Comparison of ENCODE assay signal across 43 cellular contexts in genomic region chr7:31569528-31569927, GRCh38. TPM values are rescaled to one million over a fixed set of nuclear protein-coding genes. Genes with fewer than 3 reads are reported as not detected.
"Had no signal": no experiment of that assay in that cellular context is flagged by ENCODE, and none has a peak within 500 bp of the region (broad histone marks: within the 10 kb centered on the region; RNA-seq: fewer than 3 reads in every experiment).

No MANE protein-coding gene starts in this region.

- H3K4me3 ChIP-seq: adrenal gland, ascending aorta, body of pancreas, breast epithelium, cardiac muscle cell had no signal

- H3K36me3 ChIP-seq: adrenal gland, ascending aorta, brain microvascular endothelial cell, breast epithelium, cardiac muscle cell had no signal

- H3K4me3 Mint-ChIP-seq: activated naive CD4-positive, alpha-beta T cell treated with anti-CD3 and anti-CD28 coated beads for 36 hours; activated naive CD4-positive, alpha-beta T cell treated with anti-CD3 and anti-CD28 coated beads, Interleukin-2, amount 10 ng/mL, durations not matched to agents 7 days and 5 days; activated naive CD4-positive, alpha-beta T cell treated with anti-CD3 and anti-CD28 coated beads, Interleukin-2, amount 50 U/mL, for 24 hours; activated naive CD8-positive, alpha-beta T cell; activated naive CD8-positive, alpha-beta T cell treated with anti-CD3 and anti-CD28 coated beads for 36 hours; activated naive CD8-positive, alpha-beta T cell treated with anti-CD3 and anti-CD28 coated beads, Interleukin-2, amount 10 ng/mL, durations not matched to agents 7 days and 5 days; activated naive CD8-positive, alpha-beta T cell treated with anti-CD3 and anti-CD28 coated beads, Interleukin-2, amount 50 U/mL, for 24 hours; activated T-cell treated with anti-CD3 and anti-CD28 coated beads, Interleukin-2, amount 50 U/mL, for 24 hours; activated T-cell treated with anti-CD3 and anti-CD28 coated beads, Interleukin-2, amount 50 U/mL, for 4 hours; activated T-cell treated with anti-CD3 and anti-CD28 coated beads, Interleukin-2, amount 50 U/mL, for 72 hours; activated T-helper 1 cell treated with anti-CD3 and anti-CD28 coated beads, Interleukin-12 subunit alpha, Interleukin-12 subunit beta, Interleukin-2, Interleukin-4 antibody, amounts not matched to agents 30 ng/mL and 10 ng/mL and 1 ng/mL, durations not matched to agents 14 hours and 24 hours and 36 hours; activated T-helper 17 cell treated with anti-CD3 and anti-CD28 coated beads, Interleukin-2, amount 50 U/mL, for 72 hours; brain; central memory CD8-positive, alpha-beta T cell had no signal

- H3K4me1 ChIP-seq: adrenal gland, ascending aorta, body of pancreas, breast epithelium had no signal

- H3K27ac Mint-ChIP-seq: activated naive CD4-positive, alpha-beta T cell treated with anti-CD3 and anti-CD28 coated beads for 36 hours; activated naive CD4-positive, alpha-beta T cell treated with anti-CD3 and anti-CD28 coated beads, Interleukin-2, amount 10 ng/mL, durations not matched to agents 7 days and 5 days; activated naive CD4-positive, alpha-beta T cell treated with anti-CD3 and anti-CD28 coated beads, Interleukin-2, amount 50 U/mL, for 24 hours; activated naive CD4-positive, alpha-beta T cell treated with anti-CD3 and anti-CD28 coated beads, Interleukin-2, amount 50 U/mL, for 72 hours; activated naive CD8-positive, alpha-beta T cell; activated naive CD8-positive, alpha-beta T cell treated with anti-CD3 and anti-CD28 coated beads for 36 hours; activated naive CD8-positive, alpha-beta T cell treated with anti-CD3 and anti-CD28 coated beads, Interleukin-2, amount 10 ng/mL, durations not matched to agents 7 days and 5 days; activated naive CD8-positive, alpha-beta T cell treated with anti-CD3 and anti-CD28 coated beads, Interleukin-2, amount 50 U/mL, for 24 hours; activated T-cell treated with anti-CD3 and anti-CD28 coated beads, Interleukin-2, amount 50 U/mL, for 24 hours; activated T-cell treated with anti-CD3 and anti-CD28 coated beads, Interleukin-2, amount 50 U/mL, for 72 hours; activated T-helper 1 cell treated with anti-CD3 and anti-CD28 coated beads, Interleukin-12 subunit alpha, Interleukin-12 subunit beta, Interleukin-2, Interleukin-4 antibody, amounts not matched to agents 30 ng/mL and 10 ng/mL and 1 ng/mL, durations not matched to agents 14 hours and 24 hours and 36 hours; activated T-helper 17 cell treated with anti-CD3 and anti-CD28 coated beads, Interleukin-2, amount 50 U/mL, for 72 hours; activated T-helper 2 cell treated with anti-CD3 and anti-CD28 coated beads, Interferon-gamma antibody, Interleukin-2, Interleukin-4, amounts not matched to agents 10 μg/mL and 5 μg/mL and 100 μg/mL, durations not matched to agents 14 hours and 24 hours and 36 hours had no signal

- H3K9me3 ChIP-seq: adrenal gland, ascending aorta, body of pancreas, breast epithelium had no signal

- FAIRE-seq: astrocyte, bronchial epithelial cell had no signal

- ATAC-seq: activated naive CD4-positive, alpha-beta T cell treated with anti-CD3 and anti-CD28 coated beads, Interleukin-2, amount 50 U/mL, for 72 hours; activated naive CD8-positive, alpha-beta T cell treated with anti-CD3 and anti-CD28 coated beads, Interleukin-2, amount 50 U/mL, for 24 hours; activated T-cell treated with anti-CD3 and anti-CD28 coated beads, Interleukin-2, amount 50 U/mL, for 4 hours; activated T-cell treated with anti-CD3 and anti-CD28 coated beads, Interleukin-2, amount 50 U/mL, for 72 hours; activated T-helper 17 cell treated with anti-CD3 and anti-CD28 coated beads, Interleukin-2, amount 50 U/mL, for 72 hours; body of pancreas had no signal

- H3K36me3 Mint-ChIP-seq: activated naive CD4-positive, alpha-beta T cell treated with anti-CD3 and anti-CD28 coated beads, Interleukin-2, amount 10 ng/mL, durations not matched to agents 7 days and 5 days; activated naive CD4-positive, alpha-beta T cell treated with anti-CD3 and anti-CD28 coated beads, Interleukin-2, amount 50 U/mL, for 24 hours; activated naive CD4-positive, alpha-beta T cell treated with anti-CD3 and anti-CD28 coated beads, Interleukin-2, amount 50 U/mL, for 72 hours; activated naive CD8-positive, alpha-beta T cell; activated naive CD8-positive, alpha-beta T cell treated with anti-CD3 and anti-CD28 coated beads for 36 hours; activated naive CD8-positive, alpha-beta T cell treated with anti-CD3 and anti-CD28 coated beads, Interleukin-2, amount 10 ng/mL, durations not matched to agents 7 days and 5 days; brain had no signal

- H3K9me3 Mint-ChIP-seq: activated naive CD4-positive, alpha-beta T cell treated with anti-CD3 and anti-CD28 coated beads, Interleukin-2, amount 10 ng/mL, durations not matched to agents 7 days and 5 days; activated naive CD4-positive, alpha-beta T cell treated with anti-CD3 and anti-CD28 coated beads, Interleukin-2, amount 50 U/mL, for 24 hours; activated naive CD8-positive, alpha-beta T cell treated with anti-CD3 and anti-CD28 coated beads for 36 hours; activated naive CD8-positive, alpha-beta T cell treated with anti-CD3 and anti-CD28 coated beads, Interleukin-2, amount 10 ng/mL, durations not matched to agents 7 days and 5 days; activated T-cell treated with anti-CD3 and anti-CD28 coated beads, Interleukin-2, amount 50 U/mL, for 24 hours; activated T-cell treated with anti-CD3 and anti-CD28 coated beads, Interleukin-2, amount 50 U/mL, for 4 hours; activated T-cell treated with anti-CD3 and anti-CD28 coated beads, Interleukin-2, amount 50 U/mL, for 72 hours; activated T-helper 2 cell treated with anti-CD3 and anti-CD28 coated beads, Interferon-gamma antibody, Interleukin-2, Interleukin-4, amounts not matched to agents 10 μg/mL and 5 μg/mL and 100 μg/mL, durations not matched to agents 14 hours and 24 hours and 36 hours had no signal

- H3K27me3 Mint-ChIP-seq: activated naive CD4-positive, alpha-beta T cell treated with anti-CD3 and anti-CD28 coated beads, Interleukin-2, amount 10 ng/mL, durations not matched to agents 7 days and 5 days; activated naive CD4-positive, alpha-beta T cell treated with anti-CD3 and anti-CD28 coated beads, Interleukin-2, amount 50 U/mL, for 24 hours; activated naive CD8-positive, alpha-beta T cell; activated naive CD8-positive, alpha-beta T cell treated with anti-CD3 and anti-CD28 coated beads for 36 hours; activated naive CD8-positive, alpha-beta T cell treated with anti-CD3 and anti-CD28 coated beads, Interleukin-2, amount 10 ng/mL, durations not matched to agents 7 days and 5 days; activated naive CD8-positive, alpha-beta T cell treated with anti-CD3 and anti-CD28 coated beads, Interleukin-2, amount 50 U/mL, for 24 hours; activated T-cell treated with anti-CD3 and anti-CD28 coated beads, Interleukin-2, amount 50 U/mL, for 24 hours; activated T-helper 17 cell treated with anti-CD3 and anti-CD28 coated beads, Interleukin-2, amount 50 U/mL, for 72 hours; central memory CD8-positive, alpha-beta T cell had no signal

- H3K4me1 Mint-ChIP-seq: activated naive CD4-positive, alpha-beta T cell treated with anti-CD3 and anti-CD28 coated beads, Interleukin-2, amount 10 ng/mL, durations not matched to agents 7 days and 5 days; activated naive CD4-positive, alpha-beta T cell treated with anti-CD3 and anti-CD28 coated beads, Interleukin-2, amount 50 U/mL, for 24 hours; activated naive CD8-positive, alpha-beta T cell treated with anti-CD3 and anti-CD28 coated beads for 36 hours; activated naive CD8-positive, alpha-beta T cell treated with anti-CD3 and anti-CD28 coated beads, Interleukin-2, amount 10 ng/mL, durations not matched to agents 7 days and 5 days; activated naive CD8-positive, alpha-beta T cell treated with anti-CD3 and anti-CD28 coated beads, Interleukin-2, amount 50 U/mL, for 24 hours; activated T-helper 17 cell treated with anti-CD3 and anti-CD28 coated beads, Interleukin-2, amount 50 U/mL, for 72 hours; brain; central memory CD8-positive, alpha-beta T cell had no signal

- H3K27ac ChIP-seq: adrenal gland, ascending aorta, body of pancreas, brain microvascular endothelial cell, breast epithelium, cardiac muscle cell had no signal

- H3K27me3 ChIP-seq: adrenal gland, ascending aorta, body of pancreas, brain microvascular endothelial cell, breast epithelium, cardiac muscle cell had no signal

- DNase-seq: activated effector memory CD4-positive, alpha-beta T cell treated with anti-CD3 and anti-CD28 coated beads, Interleukin-2, amount 50 U/mL, for 16 hours; activated effector memory CD4-positive, alpha-beta T cell treated with Interleukin-2 at 50 U/mL for 16 hours; activated gamma-delta T cell; activated gamma-delta T cell treated with Interleukin-2 at 50 U/mL for 16 hours; activated naive CD4-positive, alpha-beta T cell; activated naive CD4-positive, alpha-beta T cell treated with anti-CD3 and anti-CD28 coated beads for 36 hours; activated naive CD4-positive, alpha-beta T cell treated with anti-CD3 and anti-CD28 coated beads, Interleukin-2, amount 10 ng/mL, durations not matched to agents 7 days and 5 days; activated naive CD4-positive, alpha-beta T cell treated with anti-CD3 and anti-CD28 coated beads, Interleukin-2, amount 50 U/mL, for 16 hours; activated naive CD4-positive, alpha-beta T cell treated with Interleukin-2 at 50 U/mL for 16 hours; activated naive CD8-positive, alpha-beta T cell treated with anti-CD3 and anti-CD28 coated beads for 36 hours; activated naive CD8-positive, alpha-beta T cell treated with anti-CD3 and anti-CD28 coated beads, Interleukin-2, amount 10 ng/mL, durations not matched to agents 7 days and 5 days; activated naive CD8-positive, alpha-beta T cell treated with anti-CD3 and anti-CD28 coated beads, Interleukin-2, amount 50 U/mL, for 24 hours; activated T-cell treated with anti-CD3 and anti-CD28 coated beads, Interleukin-2, amount 50 U/mL, for 1 hour; activated T-cell treated with anti-CD3 and anti-CD28 coated beads, Interleukin-2, amount 50 U/mL, for 24 hours; activated T-cell treated with anti-CD3 and anti-CD28 coated beads, Interleukin-2, amount 50 U/mL, for 4 hours; activated T-cell treated with anti-CD3 and anti-CD28 coated beads, Interleukin-2, amount 50 U/mL, for 48 hours; activated T-cell treated with anti-CD3 and anti-CD28 coated beads, Interleukin-2, amount 50 U/mL, for 72 hours; adrenal gland; amniotic stem cell; amygdala; anterior cingulate cortex; aorta; body of pancreas; brain microvascular endothelial cell; caudate nucleus; central memory CD4-positive, alpha-beta T cell; cerebellar nuclear complex had no signal

RNA-seq across cellular contexts. Expression of gene ITPRID1, which starts 55.6 kb away (rescaled TPM):
- total RNA-seq: activated naive CD4-positive, alpha-beta T cell treated with anti-CD3 and anti-CD28 coated beads for 36 hours; activated naive CD4-positive, alpha-beta T cell treated with anti-CD3 and anti-CD28 coated beads, Interleukin-2, amount 50 U/mL, for 72 hours; activated naive CD8-positive, alpha-beta T cell treated with anti-CD3 and anti-CD28 coated beads for 36 hours; activated naive CD8-positive, alpha-beta T cell treated with anti-CD3 and anti-CD28 coated beads, Interleukin-2, amount 10 ng/mL, durations not matched to agents 7 days and 5 days; activated T-cell treated with anti-CD3 and anti-CD28 coated beads, Interleukin-2, amount 50 U/mL, for 4 hours; activated T-cell treated with anti-CD3 and anti-CD28 coated beads, Interleukin-2, amount 50 U/mL, for 72 hours; activated T-helper 1 cell treated with anti-CD3 and anti-CD28 coated beads, Interleukin-12 subunit alpha, Interleukin-12 subunit beta, Interleukin-2, Interleukin-4 antibody, amounts not matched to agents 30 ng/mL and 10 ng/mL and 1 ng/mL, durations not matched to agents 14 hours and 24 hours and 36 hours; activated T-helper 17 cell treated with anti-CD3 and anti-CD28 coated beads, Interleukin-2, amount 50 U/mL, for 72 hours; activated T-helper 2 cell treated with anti-CD3 and anti-CD28 coated beads, Interferon-gamma antibody, Interleukin-2, Interleukin-4, amounts not matched to agents 10 μg/mL and 5 μg/mL and 100 μg/mL, durations not matched to agents 14 hours and 24 hours and 36 hours; adrenal gland; ascending aorta; astrocyte; body of pancreas; bronchial epithelial cell; cardiac muscle cell; cardiac septum; chondrocyte had no signal
- polyA plus RNA-seq: adipose tissue, adrenal gland, aorta, cardiac muscle cell had no signal
